Comparison of ENCODE assay signal across 1 cellular context in genomic region chr14:50778757-50779483, GRCh38.
TF ChIP-seq lines count a peak whose summit lies in the region.

No MANE protein-coding gene starts in this region.

TF ChIP-seq in IMR-90, 13 proteins besides CTCF, POLR2A, EP300 and RAD21:
- no peak for TF ChIP-seq ELK1 (IDR thresholded peaks at IDR 0.05; ENCODE audit: borderline replicate concordance, low read depth, low read length)
